ENCODE assay signal across 8 cellular contexts in the genomic region with DNA sequence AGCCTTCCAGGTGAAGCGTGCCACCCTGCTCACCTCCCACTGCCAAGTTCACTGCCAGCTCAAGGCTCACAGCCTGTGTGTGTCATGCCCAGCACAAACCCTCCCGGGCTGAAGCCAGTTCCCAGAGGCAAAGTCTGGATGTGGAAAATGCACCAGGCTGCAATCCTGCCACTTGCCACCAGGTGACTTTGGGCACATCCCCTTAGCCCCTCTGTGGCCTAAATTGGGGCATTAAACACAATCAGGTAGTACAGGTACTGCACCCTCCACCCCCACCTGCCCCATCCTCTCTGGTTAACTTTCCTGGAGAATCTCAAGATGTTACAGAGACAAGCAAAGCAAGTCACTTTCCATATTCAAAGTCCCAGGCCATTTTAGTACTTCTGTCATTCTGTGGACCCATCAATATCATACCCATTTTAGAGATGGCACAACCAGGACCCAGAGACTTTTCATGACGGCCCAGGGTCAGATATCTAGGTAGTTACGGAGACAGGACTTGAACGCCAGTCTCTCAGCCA. TPM values are rescaled to one million over a fixed set of nuclear protein-coding genes. Genes with fewer than 3 reads are reported as not detected.
A peak's percentile ranks its signal among the peaks of the same experiment; 100 is the strongest.
DNase-seq lines count a peak whose midpoint lies in the region; ATAC-seq and TF ChIP-seq lines count a peak whose summit lies in the region.

No MANE protein-coding gene starts in this region.

- ATAC-seq in activated CD4-positive, alpha-beta T cell treated with anti-CD3 and anti-CD28 coated beads for 36 hours = no peak
- no peak for ATAC-seq in HG03565 (IDR thresholded peaks at IDR 0.05; ENCODE audit: unreplicated experiment)

- POLR2A ChIA-PET in activated CD4-positive, alpha-beta T cell treated with anti-CD3 and anti-CD28 coated beads for 36 hours (lab: Charles Lee) = no interaction called here

- peak; percentile 59 for DNase-seq in 8988T
- peak; percentile 58 for DNase-seq in GM13976 (ENCODE audit: low spot score)
- DNase-seq in activated CD4-positive, alpha-beta T cell treated with anti-CD3 and anti-CD28 coated beads for 36 hours = peak; percentile 62
- no peak for DNase-seq in fibroblast of the aortic adventitia (ENCODE audit: low read depth)
- DNase-seq in stimulated activated CD4-positive, alpha-beta T cell treated with anti-CD3 and anti-CD28 coated beads, Interleukin-4, amount 100 ng/mL, for 24 hours = peak; percentile 41
- DNase-seq in SIG-M5 treated with dmso at 0.1 percent for 504 hours (lab: John Stamatoyannopoulos, UW; ENCODE audit: unreplicated experiment) = no peak
- no peak for DNase-seq in substantia nigra (lab: John Stamatoyannopoulos, UW)

- H3K27me3 Mint-ChIP-seq in activated CD4-positive, alpha-beta T cell treated with anti-CD3 and anti-CD28 coated beads for 36 hours = peaks cover 30% of the 10 kb centered on the region

- no peak overlapping the region for H3K4me3 Mint-ChIP-seq in activated CD4-positive, alpha-beta T cell treated with anti-CD3 and anti-CD28 coated beads for 36 hours

- no peak overlapping the region for H3K4me3 ChIP-seq in fibroblast of the aortic adventitia (ENCODE audit: low read depth, low read length)

- TF ChIP-seq CTCF in GM13976 (IDR thresholded peaks at IDR 0.05; ENCODE audit: borderline replicate concordance, control extremely low read depth, extremely low read depth, insufficient read depth, missing control alignments) (peak; percentile 20), fibroblast of the aortic adventitia (IDR thresholded peaks at IDR 0.05; ENCODE audit: insufficient read depth, low read length) (peak; percentile 66)

- no peaks in the 10 kb centered on the region for H3K9me3 Mint-ChIP-seq in activated CD4-positive, alpha-beta T cell treated with anti-CD3 and anti-CD28 coated beads for 36 hours (ENCODE audit: low read depth)

- H3K36me3 Mint-ChIP-seq in activated CD4-positive, alpha-beta T cell treated with anti-CD3 and anti-CD28 coated beads for 36 hours (ENCODE audit: low read depth) = no peaks in the 10 kb centered on the region

- H3K4me1 Mint-ChIP-seq in activated CD4-positive, alpha-beta T cell treated with anti-CD3 and anti-CD28 coated beads for 36 hours = peaks cover 3% of the 10 kb centered on the region

- intact Hi-C loops in activated CD4-positive, alpha-beta T cell treated with anti-CD3 and anti-CD28 coated beads for 36 hours (cut with DNase I, micrococcal nuclease) = no loop called here

- CTCF ChIA-PET in activated CD4-positive, alpha-beta T cell treated with anti-CD3 and anti-CD28 coated beads for 36 hours (lab: Charles Lee) = interaction anchor here (0.6 to 1.0 kb wide), 5 partner anchors 14 to 186 kb away, joined by 3 to 4 read pairs (median 3); no protein-coding TSS in a partner anchor

- no peak overlapping the region for H3K27ac Mint-ChIP-seq in activated CD4-positive, alpha-beta T cell treated with anti-CD3 and anti-CD28 coated beads for 36 hours

- in situ Hi-C loops in GM13976 (cut with MboI; ENCODE audit: low sequenced_read_pairs, unreplicated experiment) = no loop called here

- H3K27ac ChIP-seq in substantia nigra (ENCODE audit: low read depth, low read length, poor library complexity, severe bottlenecking) = no peak overlapping the region

RNA-seq across cellular contexts. Expression of gene RASD2, which starts 1.8 kb away (rescaled TPM):
- total RNA-seq in activated CD4-positive, alpha-beta T cell treated with anti-CD3 and anti-CD28 coated beads for 36 hours = under 1 TPM; 0.09 TPM
- total RNA-seq in fibroblast of the aortic adventitia (ENCODE audit: low replicate concordance) = 0.09 TPM in 1 of 2 replicates, not detected in the other

Comparison
In these comparisons a context has a peak if more than half of its experiments do, and no peak if none do; other contexts are left out.
1. DNase-seq: peak in 8988T (single experiment), GM13976 (single experiment), activated CD4-positive, alpha-beta T cell treated with anti-CD3 and anti-CD28 coated beads for 36 hours (single experiment) and stimulated activated CD4-positive, alpha-beta T cell treated with anti-CD3 and anti-CD28 coated beads, Interleukin-4, amount 100 ng/mL, for 24 hours (single experiment); none in fibroblast of the aortic adventitia (single experiment), SIG-M5 treated with dmso at 0.1 percent for 504 hours (single experiment) and substantia nigra (0 of 49).